1 cellular context compared by ENCODE assay signal in the genomic region with DNA sequence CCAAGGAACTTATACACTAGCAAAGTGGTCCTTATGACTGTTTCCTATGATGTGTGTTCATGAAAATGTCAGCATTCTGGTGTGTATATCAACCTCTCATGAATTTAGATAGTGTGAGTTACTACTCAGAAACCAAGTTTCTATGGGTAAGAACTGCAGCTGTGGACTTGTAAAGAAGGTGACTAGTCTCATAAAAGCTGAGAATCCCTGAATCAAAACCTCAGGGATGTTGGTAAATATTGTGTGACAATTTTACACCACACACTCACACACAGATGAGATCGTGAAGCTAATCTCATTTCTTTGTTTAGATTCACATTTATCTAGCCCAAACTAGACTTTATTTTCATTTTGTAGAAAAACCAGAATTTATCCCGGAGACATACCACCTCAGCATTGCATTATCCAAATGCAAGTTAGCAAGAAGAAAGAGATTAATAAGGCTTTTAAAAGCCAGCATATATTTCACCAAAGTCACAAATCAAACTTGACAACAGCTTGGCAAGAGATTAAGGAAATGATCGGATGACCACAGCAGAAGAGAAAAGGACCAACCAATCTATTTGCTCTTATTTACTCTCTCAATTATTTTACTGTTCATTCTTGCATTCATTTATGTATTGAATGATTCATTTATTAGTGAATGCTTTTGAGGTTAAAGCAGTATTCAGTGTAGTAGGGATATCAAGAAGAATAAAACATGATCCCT.
TF ChIP-seq lines count a peak whose summit lies in the region.

No MANE protein-coding gene starts in this region.

TF ChIP-seq in HepG2, 621 proteins besides CTCF, POLR2A, EP300 and RAD21:
- no peak for TF ChIP-seq FOXC1 (CRISPR knock-in tag; IDR thresholded peaks at IDR 0.05; ENCODE audit: borderline replicate concordance)
- no peak for TF ChIP-seq ZNF672 (CRISPR knock-in tag; IDR thresholded peaks at IDR 0.05)
- TF ChIP-seq, protein P1, sequence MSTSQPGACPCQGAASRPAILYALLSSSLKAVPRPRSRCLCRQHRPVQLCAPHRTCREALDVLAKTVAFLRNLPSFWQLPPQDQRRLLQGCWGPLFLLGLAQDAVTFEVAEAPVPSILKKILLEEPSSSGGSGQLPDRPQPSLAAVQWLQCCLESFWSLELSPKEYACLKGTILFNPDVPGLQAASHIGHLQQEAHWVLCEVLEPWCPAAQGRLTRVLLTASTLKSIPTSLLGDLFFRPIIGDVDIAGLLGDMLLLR (CRISPR knock-in tag; IDR thresholded peaks at IDR 0.05): no peak
- TF ChIP-seq KAT2B (IDR thresholded peaks at IDR 0.05; ENCODE audit: borderline replicate concordance, low read depth, low read length): no peak
